14 cellular contexts compared by ENCODE assay signal in the genomic region with DNA sequence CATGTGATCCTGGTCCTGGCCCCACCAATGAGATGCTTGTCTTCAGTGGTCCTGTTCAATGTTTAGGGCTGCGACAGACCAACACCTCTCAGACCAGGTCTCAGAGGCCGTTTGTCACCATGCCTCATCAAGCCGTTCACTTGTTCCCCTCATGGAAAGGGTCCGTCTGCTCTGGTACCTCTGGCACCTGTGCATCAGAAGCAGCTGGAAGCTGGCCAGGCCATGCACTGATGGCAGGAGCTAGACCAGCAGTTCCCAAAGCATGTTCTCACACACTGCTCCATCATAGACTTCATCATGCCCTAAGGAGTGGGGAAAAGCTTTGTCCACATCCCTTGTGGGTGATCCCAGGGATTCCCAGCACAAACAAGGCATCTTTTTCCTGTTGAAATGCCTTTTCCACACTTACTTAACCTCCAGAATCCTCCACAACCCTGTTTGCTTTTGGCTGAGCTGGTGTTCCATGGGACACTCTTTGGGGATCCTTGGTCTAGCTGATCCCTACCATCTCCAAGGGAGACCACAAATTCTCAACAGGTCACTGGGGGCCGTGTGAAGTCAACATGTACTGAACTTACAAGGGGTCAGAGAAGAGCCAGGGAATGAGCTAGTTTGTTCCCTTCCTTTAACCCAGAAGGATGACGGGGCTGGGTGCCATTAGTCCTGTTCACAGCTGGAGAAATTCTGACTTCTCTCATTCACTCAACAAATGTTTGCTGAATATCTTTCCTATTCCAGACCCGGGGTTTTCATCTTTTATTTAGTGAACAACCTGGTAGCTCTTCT. TPM values are rescaled to one million over a fixed set of nuclear protein-coding genes. Genes with fewer than 3 reads are reported as not detected.
DNase-seq lines count a peak whose midpoint lies in the region; TF ChIP-seq lines count a peak whose summit lies in the region.
"Had no signal": no experiment of that assay in that cellular context is flagged by ENCODE, and none has a peak within 500 bp of the region (broad histone marks: within the 10 kb centered on the region; RNA-seq: fewer than 3 reads in every experiment).

No MANE protein-coding gene starts in this region.

- H4K91ac ChIP-seq in neuronal stem cell (ENCODE audit: low read depth, low read length, poor library complexity): no peak overlapping the region

- H3K27me3 Mint-ChIP-seq in CD14-positive monocyte (ENCODE audit: low read depth in 3 of 3): peaks cover 1 to 7% (median 2%) of the 10 kb centered on the region in 3 donors
- H3K27me3 Mint-ChIP-seq: stimulated activated naive CD8-positive, alpha-beta T cell treated with anti-CD3 and anti-CD28 coated beads, Interleukin-15, Interleukin-2, amounts not matched to agents 100 ng/mL and 50 ng/mL, for 24 hours had no signal

- no peak overlapping the region for H4K8ac ChIP-seq in neuronal stem cell (ENCODE audit: low read depth, low read length)

- peak overlapping the region; percentile 18 for H3K4me2 ChIP-seq in GM23248 (ENCODE audit: unreplicated experiment)
- no peak overlapping the region for H3K4me2 ChIP-seq in neuronal stem cell (ENCODE audit: insufficient read depth, low read length, poor library complexity, severe bottlenecking)
- no peak overlapping the region for H3K4me2 ChIP-seq in Karpas-422 (ENCODE audit: low read depth, low read length, poor library complexity, severe bottlenecking)

- no peak for TF ChIP-seq EP300 in sigmoid colon (IDR thresholded peaks at IDR 0.05)

- no peak overlapping the region for H2BK15ac ChIP-seq in neuronal stem cell (ENCODE audit: low read length)

- peak overlapping the region; percentile 96 to 99 (median 98) for H3K27ac Mint-ChIP-seq in CD14-positive monocyte
- H3K27ac Mint-ChIP-seq: stimulated activated naive CD8-positive, alpha-beta T cell treated with anti-CD3 and anti-CD28 coated beads, Interleukin-15, Interleukin-2, amounts not matched to agents 100 ng/mL and 50 ng/mL, for 24 hours had no signal

- in situ Hi-C loops in GM23248 (cut with MboI): no loop called here

- peaks cover 83 to 91% of the 10 kb centered on the region in 2 donors for H3K36me3 Mint-ChIP-seq in CD14-positive monocyte

- TF ChIP-seq POLR2A in sigmoid colon (IDR thresholded peaks at IDR 0.05): no peak

- H3K4me3 Mint-ChIP-seq in CD14-positive monocyte: peak overlapping the region in 1 of 2 donors; percentile 61
- H3K4me3 Mint-ChIP-seq: stimulated activated naive CD8-positive, alpha-beta T cell treated with anti-CD3 and anti-CD28 coated beads, Interleukin-15, Interleukin-2, amounts not matched to agents 100 ng/mL and 50 ng/mL, for 24 hours had no signal

- H2BK120ac ChIP-seq in neuronal stem cell (ENCODE audit: low read depth, low read length): no peak overlapping the region

- no peaks in the 10 kb centered on the region for H3K36me3 ChIP-seq in GM23248 (ENCODE audit: low read depth)
- H3K36me3 ChIP-seq in sigmoid colon: no peaks in the 10 kb centered on the region
- H3K36me3 ChIP-seq in neuronal stem cell (replicated peaks in 1 of 2; ENCODE audit: control insufficient read depth in 2 of 2, insufficient read depth in 2 of 2, low read length in 2 of 2): no peaks in the 10 kb centered on the region
- H3K36me3 ChIP-seq in Karpas-422 (ENCODE audit: insufficient read depth, low read length): no peaks in the 10 kb centered on the region

- H4K20me1 ChIP-seq in GM23248 (ENCODE audit: insufficient read depth): no peaks in the 10 kb centered on the region
- no peaks in the 10 kb centered on the region for H4K20me1 ChIP-seq in Karpas-422 (ENCODE audit: insufficient read depth, low read depth, low read length)

- peaks cover 53% of the 10 kb centered on the region for H3K4me1 Mint-ChIP-seq in CD14-positive monocyte

- H3K27me3 ChIP-seq in GM23248 (replicated peaks; ENCODE audit: insufficient read depth) (no peaks in the 10 kb centered on the region), dorsolateral prefrontal cortex (no peaks in the 10 kb centered on the region), sigmoid colon (no peaks in the 10 kb centered on the region), neuronal stem cell (ENCODE audit: control insufficient read depth in 3 of 3, insufficient read depth in 3 of 3, low read depth in 1 of 3, low read length in 3 of 3) (no peaks in the 10 kb centered on the region), Karpas-422 (ENCODE audit: low read length) (no peaks in the 10 kb centered on the region)
- H3K27me3 ChIP-seq: pancreas had no signal

- H3K27ac ChIP-seq in GM23248 (no peak overlapping the region), dorsolateral prefrontal cortex (peak overlapping the region in 49 of 59 donors; percentile 6 to 95 (median 75)), sigmoid colon (peak overlapping the region; percentile 17 to 59 (median 44)), neuronal stem cell (replicated peaks; ENCODE audit: low read length) (no peak overlapping the region), Karpas-422 (ENCODE audit: low read length) (no peak overlapping the region)

- no peak overlapping the region for H3K4ac ChIP-seq in neuronal stem cell (ENCODE audit: low read length)

- TF ChIP-seq CTCF in CD14-positive monocyte (IDR thresholded peaks at IDR 0.05): no peak
- TF ChIP-seq CTCF in dorsolateral prefrontal cortex (IDR thresholded peaks at IDR 0.05 in 54 of 56, conservative IDR thresholded peaks at IDR 0.05 in 2 of 56; ENCODE audit: low read depth in 1 of 56, partially characterized antibody in 56 of 56): no peak
- TF ChIP-seq CTCF in sigmoid colon (IDR thresholded peaks at IDR 0.05): no peak

- peaks cover 18% of the 10 kb centered on the region for H3F3A ChIP-seq in GM23248 (ENCODE audit: insufficient read depth)

- 79 to 83% methylated on average over 7 of the region's 7 CpGs for WGBS in GM23248 (ENCODE audit: low coverage in 1 of 2, low lambda C conversion rate in 2 of 2, missing lambda C conversion rate in 2 of 2), 2 experiments
- 88 to 89% methylated on average over 7 of the region's 7 CpGs for WGBS in sigmoid colon, 2 donors
- no CpG with 5 or more reads among the region's 7 CpGs for WGBS in neuronal stem cell (ENCODE audit: extremely low coverage in 2 of 2, insufficient read length in 2 of 2, insufficient replicate concordance in 1 of 2), 2 donors

- intact Hi-C loops in CD14-positive monocyte (cut with micrococcal nuclease): loop anchor here (2.0 to 5.0 kb wide), 3 partner anchors 14 to 49 kb away; no protein-coding TSS in a partner anchor
- intact Hi-C loops in dorsolateral prefrontal cortex (cut with DNase I): no loop called here
- intact Hi-C loops in sigmoid colon (cut with DNase I): no loop called here

- H3K4me3 ChIP-seq in GM23248 (no peak overlapping the region), dorsolateral prefrontal cortex (no peak overlapping the region), sigmoid colon (no peak overlapping the region), neuronal stem cell (ENCODE audit: low read length in 2 of 2) (peak overlapping the region in 1 of 2 donors; percentile 54), Karpas-422 (ENCODE audit: low read length) (no peak overlapping the region)
- H3K4me3 ChIP-seq: pancreas had no signal

- no peak overlapping the region for H2BK12ac ChIP-seq in neuronal stem cell (ENCODE audit: low read length)

- H3K23ac ChIP-seq in neuronal stem cell (ENCODE audit: low read depth, low read length, poor library complexity): no peak overlapping the region

- H3K79me2 ChIP-seq in GM23248 (ENCODE audit: insufficient read depth) (no peaks in the 10 kb centered on the region), Karpas-422 (ENCODE audit: low read length) (no peaks in the 10 kb centered on the region)

- H3K79me1 ChIP-seq in neuronal stem cell (ENCODE audit: low read depth, low read length): no peaks in the 10 kb centered on the region

- H3K9me2 ChIP-seq in GM23248 (ENCODE audit: insufficient read depth) (no peaks in the 10 kb centered on the region), Karpas-422 (replicated peaks; ENCODE audit: insufficient read depth, low read length) (no peaks in the 10 kb centered on the region)

- no peak overlapping the region for H2AK5ac ChIP-seq in neuronal stem cell (ENCODE audit: low read depth, low read length)

- H3K9ac ChIP-seq in GM23248 (no peak overlapping the region), neuronal stem cell (ENCODE audit: low read depth, low read length, poor library complexity) (no peak overlapping the region), Karpas-422 (ENCODE audit: low read length) (no peak overlapping the region)

- no peak overlapping the region for H3K18ac ChIP-seq in neuronal stem cell (ENCODE audit: low read length)

- H2AFZ ChIP-seq in GM23248 (no peak overlapping the region), neuronal stem cell (ENCODE audit: low read length) (no peak overlapping the region), Karpas-422 (ENCODE audit: low read length) (no peak overlapping the region)

- H3K14ac ChIP-seq in neuronal stem cell (ENCODE audit: low read length): no peak overlapping the region

- H3K9me3 ChIP-seq in GM23248 (ENCODE audit: low read depth) (no peaks in the 10 kb centered on the region), sigmoid colon (no peaks in the 10 kb centered on the region), neuronal stem cell (replicated peaks in 1 of 2; ENCODE audit: control insufficient read depth in 2 of 2, insufficient read depth in 1 of 2, low read depth in 1 of 2, low read length in 2 of 2) (peaks cover 0 to 5% of the 10 kb centered on the region in 2 donors), Karpas-422 (ENCODE audit: low read length) (no peaks in the 10 kb centered on the region)
- H3K9me3 ChIP-seq: pancreas had no signal

- no peak overlapping the region for H2BK5ac ChIP-seq in neuronal stem cell (ENCODE audit: low read length)

- H3K4me1 ChIP-seq in GM23248 (ENCODE audit: insufficient read depth) (peaks cover 9% of the 10 kb centered on the region), sigmoid colon (no peaks in the 10 kb centered on the region), neuronal stem cell (ENCODE audit: control insufficient read depth in 2 of 2, insufficient read depth in 1 of 2, low read depth in 1 of 2, low read length in 2 of 2) (peaks cover 6 to 10% of the 10 kb centered on the region in 2 donors), Karpas-422 (ENCODE audit: low read length) (no peaks in the 10 kb centered on the region)

- DNase-seq in CD14-positive monocyte (ENCODE audit: low spot score): no peak
- DNase-seq in GM23248: no peak
- no peak for DNase-seq in dorsolateral prefrontal cortex
- no peak for DNase-seq in sigmoid colon
- no peak for DNase-seq in NCI-H1694 (lab: John Stamatoyannopoulos, UW)
- DNase-seq in activated CD8-positive, alpha-beta memory T cell treated with anti-CD3 and anti-CD28 coated beads, Interleukin-2, amount 50 U/mL, for 4 hours: no peak
- DNase-seq in neuronal stem cell (ENCODE audit: low spot score): no peak
- no peak for DNase-seq in Karpas-422
- DNase-seq: DMS53, NCI-H187 treated with DMSO at 0.1 percent for 48 hours had no signal

- H3K9me3 Mint-ChIP-seq in CD14-positive monocyte: peaks cover 0 to 2% (median 0%) of the 10 kb centered on the region in 7 donors
- H3K9me3 Mint-ChIP-seq: stimulated activated naive CD8-positive, alpha-beta T cell treated with anti-CD3 and anti-CD28 coated beads, Interleukin-15, Interleukin-2, amounts not matched to agents 100 ng/mL and 50 ng/mL, for 24 hours had no signal

RNA-seq across cellular contexts. Expression of a gene that starts 21.8 kb away (rescaled TPM):
- 10 to 100 TPM; 36.9 to 41.9 TPM for polyA plus RNA-seq in CD14-positive monocyte
- total RNA-seq in GM23248 (2014; rRNA removed; shearing (Covaris generic)): 6.5 and 9.9 TPM in 2 replicates
- 0.57 and 2.3 TPM in 2 replicates for polyA plus RNA-seq in GM23248 (2016; fragmentation: Nextera tagmentation; extraction: Ambion mirVana)
- total RNA-seq in dorsolateral prefrontal cortex: 10 to 100 TPM in 113 of 120 experiments, 1 to 10 TPM in 7; 5.1 to 46.5 (median 19.2) TPM
- 10 to 100 TPM in 1 of 4 donors, 1 to 10 TPM in 3; 6.4 to 24.4 (median 8.3) TPM for total RNA-seq in sigmoid colon
- 10 to 100 TPM in 1 of 3 donors, 1 to 10 TPM in 2; 3.0 to 14.2 (median 3.7) TPM for polyA plus RNA-seq in sigmoid colon
- 0.13 TPM for polyA plus RNA-seq in neuronal stem cell (2013, experiment 1 of 2)
- 0.08 TPM for polyA plus RNA-seq in neuronal stem cell (2013, experiment 2 of 2)
- total RNA-seq in Karpas-422 (2014; rRNA removed; shearing (Covaris generic); ENCODE audit: low replicate concordance): 1.7 and 6.9 TPM in 2 replicates

RNA-seq across cellular contexts. Expression of a gene that starts 48.7 kb away (rescaled TPM):
- polyA plus RNA-seq in CD14-positive monocyte: not detected
- total RNA-seq in GM23248 (2014; rRNA removed; shearing (Covaris generic)): 3.2 and 5.9 TPM in 2 replicates
- 5.2 and 5.7 TPM in 2 replicates for polyA plus RNA-seq in GM23248 (2016; fragmentation: Nextera tagmentation; extraction: Ambion mirVana)
- 1 to 10 TPM in 13 of 120 experiments, under 1 TPM in 94, not detected in 13; 0.16 to 3.3 (median 0.52) TPM for total RNA-seq in dorsolateral prefrontal cortex
- total RNA-seq in sigmoid colon: 10 to 100 TPM; 14.5 to 49.6 (median 32.1) TPM
- 1 to 10 TPM; 1.2 to 5.0 (median 3.6) TPM for polyA plus RNA-seq in sigmoid colon
- polyA plus RNA-seq in neuronal stem cell (2013, experiment 1 of 2): 2.9 TPM
- polyA plus RNA-seq in neuronal stem cell (2013, experiment 2 of 2): 2.8 TPM
- not detected in 2 replicates for total RNA-seq in Karpas-422 (2014; rRNA removed; shearing (Covaris generic); ENCODE audit: low replicate concordance)
- total RNA-seq: mononuclear cell, NCI-H460 had no signal

Comparison
In these comparisons a context has a peak if more than half of its experiments do, and no peak if none do; other contexts are left out.
1. H3K27ac ChIP-seq: peak in dorsolateral prefrontal cortex (49 of 59) and sigmoid colon (4 of 4); none in GM23248 (single experiment), neuronal stem cell (single experiment) and Karpas-422 (single experiment).
2. intact Hi-C loops: an anchor here in CD14-positive monocyte (2.0 to 5.0 kb wide); none called in dorsolateral prefrontal cortex and sigmoid colon.